7 cellular contexts compared by ENCODE assay signal in the genomic region with DNA sequence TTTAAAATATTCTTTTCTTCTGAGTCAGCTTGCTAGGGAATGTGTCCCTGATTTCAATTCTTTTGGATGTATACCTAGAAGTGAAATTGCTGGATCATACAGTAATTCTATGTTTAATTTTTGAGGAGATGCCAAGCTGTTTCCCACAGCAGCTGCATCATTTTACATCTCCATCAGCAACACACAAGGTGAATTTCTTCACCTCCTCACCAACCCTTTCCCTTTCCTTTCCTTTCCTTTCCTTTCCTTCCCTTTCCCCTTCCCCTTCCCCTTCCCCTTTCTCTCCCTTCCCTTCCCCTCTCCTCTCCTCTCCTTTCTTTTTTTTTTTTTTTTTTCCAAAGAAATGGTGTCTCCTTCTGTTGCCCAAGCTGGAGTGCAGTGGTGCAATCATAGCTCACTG.
"Had no signal": no experiment of that assay in that cellular context is flagged by ENCODE, and none has a peak within 500 bp of the region (broad histone marks: within the 10 kb centered on the region; RNA-seq: fewer than 3 reads in every experiment).

No MANE protein-coding gene starts in this region.

- DNase-seq: IMR-90, KBM-7, KG1 had no signal

- FAIRE-seq: HTR-8/SVneo, K562 had no signal

- H3K4me1 Mint-ChIP-seq: IgD-negative memory B cell had no signal

- H3K4me3 ChIP-seq: K562 had no signal

- H3K27ac Mint-ChIP-seq: IgD-negative memory B cell had no signal

- ATAC-seq: K562 had no signal

- H3K4me3 Mint-ChIP-seq: IgD-negative memory B cell had no signal

- H3K27ac ChIP-seq: HL-60 had no signal
